ENCODE assay signal across 25 cellular contexts in the genomic region with DNA sequence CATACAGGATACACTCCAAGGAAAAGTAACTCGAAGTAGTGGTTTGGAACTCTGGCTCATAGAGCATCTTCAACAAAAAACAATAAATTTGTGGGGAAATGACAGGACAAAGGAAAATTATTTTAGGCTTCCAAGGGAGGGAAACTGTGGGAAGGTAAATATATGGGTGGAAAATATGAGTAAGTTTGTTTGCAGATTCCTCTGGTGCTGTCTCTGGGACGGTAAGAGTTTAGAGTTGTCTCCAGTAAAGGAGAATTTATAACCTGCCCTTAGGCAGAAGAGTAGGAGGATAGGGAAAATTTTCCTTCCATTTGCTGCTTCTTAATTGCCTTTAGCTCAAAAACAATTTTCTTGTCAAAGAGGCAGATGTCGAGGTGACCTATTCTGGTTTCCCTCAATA. TPM values are rescaled to one million over a fixed set of nuclear protein-coding genes. Genes with fewer than 3 reads are reported as not detected.
"Had no signal": no experiment of that assay in that cellular context is flagged by ENCODE, and none has a peak within 500 bp of the region (broad histone marks: within the 10 kb centered on the region; RNA-seq: fewer than 3 reads in every experiment).

No MANE protein-coding gene starts in this region.

- H3K4me2 ChIP-seq: KMS-11 had no signal

- H3K36me3 Mint-ChIP-seq: activated naive CD4-positive, alpha-beta T cell treated with anti-CD3 and anti-CD28 coated beads, Interleukin-2, amount 50 U/mL, for 24 hours had no signal

- H3K27ac ChIP-seq: KMS-11, WERI-Rb-1 had no signal

- H3K9me3 ChIP-seq: MG63 had no signal

- H3K27me3 ChIP-seq: MG63 had no signal

- H3K9me3 Mint-ChIP-seq: activated CD8-positive, alpha-beta T cell treated with anti-CD3 and anti-CD28 coated beads for 36 hours; activated naive CD4-positive, alpha-beta T cell treated with anti-CD3 and anti-CD28 coated beads, Interleukin-2, amount 50 U/mL, for 24 hours; activated T-helper 2 cell treated with anti-CD3 and anti-CD28 coated beads, Interferon-gamma antibody, Interleukin-2, Interleukin-4, amounts not matched to agents 10 μg/mL and 5 μg/mL and 100 μg/mL, durations not matched to agents 14 hours and 24 hours and 36 hours had no signal

- DNase-seq: activated CD4-positive, alpha-beta T cell treated with anti-CD3 and anti-CD28 coated beads for 36 hours; activated CD8-positive, alpha-beta memory T cell treated with anti-CD3 and anti-CD28 coated beads, Interleukin-2, amount 50 U/mL, for 4 hours; activated CD8-positive, alpha-beta T cell treated with anti-CD3 and anti-CD28 coated beads for 36 hours; activated gamma-delta T cell treated with Interleukin-2 at 50 U/mL for 16 hours; activated T-cell treated with anti-CD3 and anti-CD28 coated beads, Interleukin-2, amount 50 U/mL, for 72 hours; aorta; MG63; MV-4-11; NCI-H1092 treated with DMSO at 0.1 percent for 48 hours; NCI-H1417 treated with DMSO at 0.1 percent for 48 hours; NCI-H1694; NCI-H2029; NCI-H2107; NCI-H2171 treated with DMSO at 0.1 percent for 48 hours; NCI-H510A treated with DMSO at 0.1 percent for 48 hours; PC-3; SHP77 treated with DMSO at 0.1 percent for 48 hours; T-helper 17 cell; T1000; WERI-Rb-1 had no signal

- FAIRE-seq: RCC 7860 had no signal

- H3K27ac Mint-ChIP-seq: activated CD4-positive, alpha-beta T cell treated with anti-CD3 and anti-CD28 coated beads for 36 hours; activated CD8-positive, alpha-beta T cell treated with anti-CD3 and anti-CD28 coated beads for 36 hours; activated naive CD4-positive, alpha-beta T cell treated with anti-CD3 and anti-CD28 coated beads, Interleukin-2, amount 50 U/mL, for 24 hours; activated T-cell treated with anti-CD3 and anti-CD28 coated beads, Interleukin-2, amount 50 U/mL, for 72 hours; activated T-helper 2 cell treated with anti-CD3 and anti-CD28 coated beads, Interferon-gamma antibody, Interleukin-2, Interleukin-4, amounts not matched to agents 10 μg/mL and 5 μg/mL and 100 μg/mL, durations not matched to agents 14 hours and 24 hours and 36 hours; T-helper 17 cell had no signal

- H3K9ac ChIP-seq: KMS-11 had no signal

- H3K36me3 ChIP-seq: MG63, WERI-Rb-1 had no signal

- ATAC-seq: activated CD4-positive, alpha-beta T cell treated with anti-CD3 and anti-CD28 coated beads for 36 hours; activated CD8-positive, alpha-beta T cell treated with anti-CD3 and anti-CD28 coated beads for 36 hours; activated T-cell treated with anti-CD3 and anti-CD28 coated beads, Interleukin-2, amount 50 U/mL, for 72 hours; PC-3; T-helper 17 cell had no signal

- H3K27me3 Mint-ChIP-seq: activated CD8-positive, alpha-beta T cell treated with anti-CD3 and anti-CD28 coated beads for 36 hours; central memory CD8-positive, alpha-beta T cell; T-helper 17 cell had no signal

- H3K4me1 Mint-ChIP-seq: activated CD4-positive, alpha-beta T cell treated with anti-CD3 and anti-CD28 coated beads for 36 hours; activated naive CD4-positive, alpha-beta T cell treated with anti-CD3 and anti-CD28 coated beads, Interleukin-2, amount 50 U/mL, for 24 hours; central memory CD8-positive, alpha-beta T cell; T-helper 17 cell had no signal

- H3K4me3 Mint-ChIP-seq: activated CD4-positive, alpha-beta T cell treated with anti-CD3 and anti-CD28 coated beads for 36 hours; activated CD8-positive, alpha-beta T cell treated with anti-CD3 and anti-CD28 coated beads for 36 hours; activated naive CD4-positive, alpha-beta T cell treated with anti-CD3 and anti-CD28 coated beads, Interleukin-2, amount 50 U/mL, for 24 hours; activated T-cell treated with anti-CD3 and anti-CD28 coated beads, Interleukin-2, amount 50 U/mL, for 72 hours; central memory CD8-positive, alpha-beta T cell; T-helper 17 cell had no signal

- H3K4me3 ChIP-seq: MG63 had no signal

RNA-seq across cellular contexts. Expression of gene HNMT, which starts 19.3 kb away (rescaled TPM):
- total RNA-seq: activated CD4-positive, alpha-beta T cell treated with anti-CD3 and anti-CD28 coated beads for 36 hours; activated CD8-positive, alpha-beta T cell treated with anti-CD3 and anti-CD28 coated beads for 36 hours; activated T-cell treated with anti-CD3 and anti-CD28 coated beads, Interleukin-2, amount 50 U/mL, for 72 hours; activated T-helper 2 cell treated with anti-CD3 and anti-CD28 coated beads, Interferon-gamma antibody, Interleukin-2, Interleukin-4, amounts not matched to agents 10 μg/mL and 5 μg/mL and 100 μg/mL, durations not matched to agents 14 hours and 24 hours and 36 hours had no signal
